Comparison of ENCODE assay signal across 1 cellular context in genomic region chr4:121734576-121734975, GRCh38.
TF ChIP-seq lines count a peak whose summit lies in the region.

No MANE protein-coding gene starts in this region.

TF ChIP-seq in IMR-90, 13 proteins besides CTCF, POLR2A, EP300 and RAD21 (continued from another document):
- TF ChIP-seq USF2 (IDR thresholded peaks at IDR 0.05; ENCODE audit: low read depth, low read length) (no peak), NFE2L2 (IDR thresholded peaks at IDR 0.05; ENCODE audit: low read depth, low read length) (no peak), CHD1 (IDR thresholded peaks at IDR 0.05; ENCODE audit: low read depth, low read length) (no peak), BHLHE40 (IDR thresholded peaks at IDR 0.05; ENCODE audit: low read depth, low read length) (no peak), RFX5 (IDR thresholded peaks at IDR 0.05; ENCODE audit: low read depth, low read length) (no peak), FOS (IDR thresholded peaks at IDR 0.05; ENCODE audit: low read depth, low read length) (no peak)
TF ChIP-seq in IMR-90: peak in this region for 0.
